In genomic region chr6:4608361-4609115, GRCh38 we compare ENCODE assay signal across 1 cellular context.
TF ChIP-seq lines count a peak whose summit lies in the region.

No MANE protein-coding gene starts in this region.

TF ChIP-seq in GM23338, 12 proteins besides CTCF, POLR2A, EP300 and RAD21 (continued from another document):
- TF ChIP-seq ZNF462 (CRISPR knock-in tag; IDR thresholded peaks at IDR 0.05) (no peak), JUNB (IDR thresholded peaks at IDR 0.05; ENCODE audit: unreplicated experiment) (no peak), ZNF331 (CRISPR knock-in tag; IDR thresholded peaks at IDR 0.05; ENCODE audit: low read depth) (no peak), NANOG (IDR thresholded peaks at IDR 0.05; ENCODE audit: borderline replicate concordance) (no peak), ETS1 (IDR thresholded peaks at IDR 0.05) (no peak), REST (IDR thresholded peaks at IDR 0.05; ENCODE audit: unreplicated experiment) (no peak), EZH2 (IDR thresholded peaks at IDR 0.05; ENCODE audit: low read depth, unreplicated experiment) (no peak), ZNF114 (CRISPR knock-in tag; IDR thresholded peaks at IDR 0.05) (no peak)
